ENCODE assay signal across 11 cellular contexts in genomic region chr4:84750956-84751275, GRCh38.
"Had no signal": no experiment of that assay in that cellular context is flagged by ENCODE, and none has a peak within 500 bp of the region (broad histone marks: within the 10 kb centered on the region; RNA-seq: fewer than 3 reads in every experiment).

No MANE protein-coding gene starts in this region.

- H3K4me3 ChIP-seq: ascending aorta, body of pancreas had no signal

- H3K9me3 ChIP-seq: ascending aorta, body of pancreas had no signal

- H3K27ac ChIP-seq: ascending aorta, body of pancreas had no signal

- H3K4me1 ChIP-seq: body of pancreas had no signal

- H3K4me3 Mint-ChIP-seq: activated CD8-positive, alpha-beta T cell treated with anti-CD3 and anti-CD28 coated beads for 36 hours; activated naive CD8-positive, alpha-beta T cell treated with anti-CD3 and anti-CD28 coated beads, Interleukin-2, amount 10 ng/mL, durations not matched to agents 7 days and 5 days; T-cell had no signal

- DNase-seq: activated CD4-positive, alpha-beta T cell treated with anti-CD3 and anti-CD28 coated beads, Interleukin-2, amount 50 U/mL, for 1 hour; activated CD4-positive, CD25-positive, alpha-beta regulatory T cell; activated CD8-positive, alpha-beta memory T cell treated with anti-CD3 and anti-CD28 coated beads, Interleukin-2, amount 50 U/mL, for 48 hours; activated CD8-positive, alpha-beta T cell treated with anti-CD3 and anti-CD28 coated beads for 36 hours; activated naive CD4-positive, alpha-beta T cell treated with anti-CD3 and anti-CD28 coated beads, Interleukin-2, amount 50 U/mL, for 16 hours; activated naive CD8-positive, alpha-beta T cell treated with anti-CD3 and anti-CD28 coated beads, Interleukin-2, amount 10 ng/mL, durations not matched to agents 7 days and 5 days; activated T-cell treated with anti-CD3 and anti-CD28 coated beads, Interleukin-2, amount 50 U/mL, for 1 hour; T-cell; T1000 had no signal

- H3K27ac Mint-ChIP-seq: activated CD8-positive, alpha-beta T cell treated with anti-CD3 and anti-CD28 coated beads for 36 hours; activated naive CD8-positive, alpha-beta T cell treated with anti-CD3 and anti-CD28 coated beads, Interleukin-2, amount 10 ng/mL, durations not matched to agents 7 days and 5 days; T-cell had no signal

- H3K9me3 Mint-ChIP-seq: activated CD8-positive, alpha-beta T cell treated with anti-CD3 and anti-CD28 coated beads for 36 hours; activated naive CD8-positive, alpha-beta T cell treated with anti-CD3 and anti-CD28 coated beads, Interleukin-2, amount 10 ng/mL, durations not matched to agents 7 days and 5 days; T-cell had no signal

- H3K4me1 Mint-ChIP-seq: activated naive CD8-positive, alpha-beta T cell treated with anti-CD3 and anti-CD28 coated beads, Interleukin-2, amount 10 ng/mL, durations not matched to agents 7 days and 5 days; T-cell had no signal

- H3K27me3 Mint-ChIP-seq: activated CD8-positive, alpha-beta T cell treated with anti-CD3 and anti-CD28 coated beads for 36 hours had no signal

- ATAC-seq: activated CD8-positive, alpha-beta T cell treated with anti-CD3 and anti-CD28 coated beads for 36 hours; T-cell had no signal

- H3K27me3 ChIP-seq: ascending aorta, body of pancreas had no signal

- H3K36me3 Mint-ChIP-seq: activated naive CD8-positive, alpha-beta T cell treated with anti-CD3 and anti-CD28 coated beads, Interleukin-2, amount 10 ng/mL, durations not matched to agents 7 days and 5 days; T-cell had no signal
